Comparison of ENCODE assay signal across 19 cellular contexts in genomic region chr1:210905944-210906453, GRCh38.
"Had no signal": no experiment of that assay in that cellular context is flagged by ENCODE, and none has a peak within 500 bp of the region (broad histone marks: within the 10 kb centered on the region; RNA-seq: fewer than 3 reads in every experiment).

No MANE protein-coding gene starts in this region.

- H3K27ac ChIP-seq: ascending aorta, hepatocyte, psoas muscle, spleen, thoracic aorta, upper lobe of right lung had no signal

- H3K4me2 ChIP-seq: hepatocyte had no signal

- H3K4me3 ChIP-seq: ascending aorta, dorsolateral prefrontal cortex, hepatocyte, psoas muscle, spleen, thoracic aorta, upper lobe of right lung had no signal

- H3K79me2 ChIP-seq: hepatocyte had no signal

- H3K36me3 ChIP-seq: ascending aorta, spleen, thoracic aorta, upper lobe of right lung had no signal

- H3K27me3 ChIP-seq: ascending aorta, dorsolateral prefrontal cortex, hepatocyte, upper lobe of right lung had no signal

- H3K4me1 ChIP-seq: ascending aorta, psoas muscle, spleen, upper lobe of right lung had no signal

- FAIRE-seq: bronchial epithelial cell had no signal

- DNase-seq: activated CD4-positive, alpha-beta memory T cell treated with anti-CD3 and anti-CD28 coated beads for 36 hours; activated CD4-positive, alpha-beta T cell treated with anti-CD3 and anti-CD28 coated beads for 36 hours; activated CD8-positive, alpha-beta memory T cell treated with anti-CD3 and anti-CD28 coated beads, Interleukin-2, amount 10 ng/mL, durations not matched to agents 7 days and 5 days; activated naive CD4-positive, alpha-beta T cell treated with anti-CD3 and anti-CD28 coated beads, Interleukin-2, amount 10 ng/mL, durations not matched to agents 7 days and 5 days; activated T-cell treated with anti-CD3 and anti-CD28 coated beads, Interleukin-2, amount 50 U/mL, for 1 hour; dorsolateral prefrontal cortex; endodermal cell; erythroblast; islet precursor cell; spleen; T-helper 17 cell; upper lobe of right lung had no signal

- H3K9me3 ChIP-seq: ascending aorta, psoas muscle, spleen, thoracic aorta, upper lobe of right lung had no signal

- ATAC-seq: activated CD4-positive, alpha-beta T cell treated with anti-CD3 and anti-CD28 coated beads for 36 hours; activated CD8-positive, alpha-beta memory T cell treated with anti-CD3 and anti-CD28 coated beads, Interleukin-2, amount 10 ng/mL, durations not matched to agents 7 days and 5 days; left lobe of liver; sciatic nerve; T-helper 17 cell; upper lobe of right lung had no signal

- H2AFZ ChIP-seq: hepatocyte had no signal
